ENCODE assay signal across 8 cellular contexts in genomic region chr3:158801200-158801599, GRCh38. TPM values are rescaled to one million over a fixed set of nuclear protein-coding genes. Genes with fewer than 3 reads are reported as not detected.
DNase-seq lines count a peak whose midpoint lies in the region; ATAC-seq and TF ChIP-seq lines count a peak whose summit lies in the region.

No MANE protein-coding gene starts in this region.

- no peaks in the 10 kb centered on the region for H3K36me3 ChIP-seq in cardiac muscle cell
- peaks cover 0 to 4% of the 10 kb centered on the region in 2 donors for H3K36me3 ChIP-seq in ascending aorta
- peaks cover 0 to 8% (median 5%) of the 10 kb centered on the region in 3 donors for H3K36me3 ChIP-seq in skeletal muscle tissue (ENCODE audit: control insufficient read depth in 3 of 3, insufficient read depth in 3 of 3, low read length in 3 of 3)

- TF ChIP-seq CTCF in cardiac muscle cell (IDR thresholded peaks at IDR 0.05; ENCODE audit: low read depth, low read length) (no peak), ascending aorta (IDR thresholded peaks at IDR 0.05) (no peak)

- ATAC-seq in HG03280 (IDR thresholded peaks at IDR 0.05; ENCODE audit: unreplicated experiment) (no peak), GM18907 (IDR thresholded peaks at IDR 0.05; ENCODE audit: unreplicated experiment) (no peak), GM19395 (IDR thresholded peaks at IDR 0.05; ENCODE audit: unreplicated experiment) (no peak)

- intact Hi-C loops in cardiac septum (cut with DNase I), result loop anchor here (5.0 to 10.0 kb wide), 2 partner anchors 129 to 696 kb away; partner anchors contain the start of genes LXN and SHOX2
- intact Hi-C loops in ascending aorta (cut with DNase I), result loop anchor here (1.0 to 10.0 kb wide), 2 partner anchors 157 to 1646 kb away; partner anchors contain the start of gene GFM1

- H3K27me3 ChIP-seq in cardiac muscle cell (peaks cover 43% of the 10 kb centered on the region), ascending aorta (no peaks in the 10 kb centered on the region), skeletal muscle tissue (ENCODE audit: control insufficient read depth in 3 of 3, insufficient read depth in 3 of 3, low read length in 3 of 3) (no peaks in the 10 kb centered on the region)

- DNase-seq in cardiac muscle cell (ENCODE audit: low read depth in 1 of 2, low spot score in 1 of 2), result peak; percentile 27 to 34
- DNase-seq in cardiac septum (ENCODE audit: low spot score), result no peak
- DNase-seq in ascending aorta (ENCODE audit: low spot score in 2 of 2), result no peak

- H3K4me3 ChIP-seq in cardiac muscle cell (peak overlapping the region; percentile 87), ascending aorta (peak overlapping the region; percentile 77 to 95), iPS-18c (ENCODE audit: insufficient read depth, low read depth, low read length) (peak overlapping the region; percentile 82), skeletal muscle tissue (ENCODE audit: low read length in 3 of 3) (peak overlapping the region; percentile 86 to 97 (median 93))

- peak overlapping the region; percentile 93 to 96 (median 94) for H3K9ac ChIP-seq in skeletal muscle tissue (ENCODE audit: low read depth in 1 of 3, low read length in 3 of 3)

- H3K27ac ChIP-seq in cardiac muscle cell, result peak overlapping the region; percentile 72
- H3K27ac ChIP-seq in ascending aorta, result peak overlapping the region; percentile 71 to 89
- peak overlapping the region; percentile 93 for H3K27ac ChIP-seq in skeletal muscle tissue (ENCODE audit: low read depth, low read length)

- peaks cover 6% of the 10 kb centered on the region for H3K4me1 ChIP-seq in cardiac muscle cell (ENCODE audit: low read depth)
- peaks cover 3 to 9% of the 10 kb centered on the region in 2 donors for H3K4me1 ChIP-seq in ascending aorta
- H3K4me1 ChIP-seq in skeletal muscle tissue (ENCODE audit: control insufficient read depth in 3 of 3, insufficient read depth in 3 of 3, low read length in 3 of 3), result peaks cover 10 to 18% (median 14%) of the 10 kb centered on the region in 3 donors

- H3K9me3 ChIP-seq in cardiac muscle cell (ENCODE audit: low read depth) (no peaks in the 10 kb centered on the region), ascending aorta (no peaks in the 10 kb centered on the region), iPS-18c (ENCODE audit: control insufficient read depth, insufficient read depth, low read length) (peaks cover 4% of the 10 kb centered on the region), skeletal muscle tissue (ENCODE audit: control insufficient read depth in 3 of 3, low read length in 3 of 3) (no peaks in the 10 kb centered on the region)

RNA-seq across cellular contexts. Expression of gene MFSD1, which starts 0.7 kb away (rescaled TPM):
- total RNA-seq in cardiac muscle cell, result 12.4 and 19.4 TPM in 2 replicates
- polyA plus RNA-seq in cardiac muscle cell, result 9.3 and 31.8 TPM in 2 replicates
- total RNA-seq in cardiac septum, result 23.9 TPM
- total RNA-seq in ascending aorta, result 35.9 TPM
- 49.1 TPM for total RNA-seq in skeletal muscle tissue

Comparison
In these comparisons a context has a peak if more than half of its experiments do, and no peak if none do; other contexts are left out.
1. DNase-seq: peak in cardiac muscle cell (2 of 2); none in cardiac septum (single experiment) and ascending aorta (0 of 2).
2. Peak in every context shown above with its lines, with median percentiles within 50 percentile points of each other: H3K27ac ChIP-seq and H3K4me3 ChIP-seq.